In genomic region chr7:139133335-139134139, GRCh38 we compare ENCODE assay signal across 8 cellular contexts. TPM values are rescaled to one million over a fixed set of nuclear protein-coding genes. Genes with fewer than 3 reads are reported as not detected.
DNase-seq lines count a peak whose midpoint lies in the region; ATAC-seq and TF ChIP-seq lines count a peak whose summit lies in the region.

No MANE protein-coding gene starts in this region.

- intact Hi-C loops in left ventricle myocardium superior (cut with micrococcal nuclease) (no loop called here), upper lobe of right lung (cut with DNase I) (no loop called here)

- peak overlapping the region; percentile 60 for H3K4me3 ChIP-seq in upper lobe of right lung

- in situ Hi-C loops in GM13977 (cut with MboI; ENCODE audit: low pct_unique_long_range_greater_than_20kb, low sequenced_read_pairs, unreplicated experiment) = no loop called here

- peak overlapping the region; percentile 93 for H3K27ac Mint-ChIP-seq in progenitor cell of endocrine pancreas

- H3K36me3 ChIP-seq in upper lobe of right lung = no peaks in the 10 kb centered on the region

- H3K4me1 ChIP-seq in upper lobe of right lung = peaks cover 8% of the 10 kb centered on the region

- DNase-seq in GM13977 (ENCODE audit: low spot score) (peak; percentile 77), NCI-H146 (lab: John Stamatoyannopoulos, UW) (peak; percentile 86), T-helper 1 cell (peak; percentile 61 to 89 (median 75)), amniotic stem cell (lab: John Stamatoyannopoulos, UW) (peak; percentile 76), left ventricle myocardium superior (peak; percentile 92), progenitor cell of endocrine pancreas (ENCODE audit: low spot score, unreplicated experiment) (peak; percentile 62), upper lobe of right lung (peak; percentile 94)

- ATAC-seq in HG02798 (IDR thresholded peaks at IDR 0.05; ENCODE audit: poor library complexity, unreplicated experiment) = peak; percentile 98
- peak; percentile 100 for ATAC-seq in left ventricle myocardium superior
- ATAC-seq in upper lobe of right lung = peak; percentile 99

- no peaks in the 10 kb centered on the region for H3K27me3 ChIP-seq in upper lobe of right lung

- no peaks in the 10 kb centered on the region for H3K9me3 ChIP-seq in upper lobe of right lung

- peaks cover 30% of the 10 kb centered on the region for H3K4me1 Mint-ChIP-seq in progenitor cell of endocrine pancreas (ENCODE audit: low read depth)

- H3K4me3 Mint-ChIP-seq in progenitor cell of endocrine pancreas (ENCODE audit: low read depth) = peak overlapping the region; percentile 85

- TF ChIP-seq CTCF in GM13977 (IDR thresholded peaks at IDR 0.05; ENCODE audit: extremely low read depth, insufficient read depth, missing control alignments) = no peak
- no peak for TF ChIP-seq CTCF in progenitor cell of endocrine pancreas (IDR thresholded peaks at IDR 0.05; ENCODE audit: unreplicated experiment)
- no peak for TF ChIP-seq CTCF in upper lobe of right lung (IDR thresholded peaks at IDR 0.05)

- no peaks in the 10 kb centered on the region for H3K27me3 Mint-ChIP-seq in progenitor cell of endocrine pancreas

- peak overlapping the region; percentile 75 for H3K27ac ChIP-seq in upper lobe of right lung

- peaks cover 1% of the 10 kb centered on the region for H3K36me3 Mint-ChIP-seq in progenitor cell of endocrine pancreas (ENCODE audit: insufficient read depth)

- no peaks in the 10 kb centered on the region for H3K9me3 Mint-ChIP-seq in progenitor cell of endocrine pancreas (ENCODE audit: low read depth)

RNA-seq across cellular contexts. Expression of gene ZC3HAV1, which starts 24.0 kb away (rescaled TPM):
- total RNA-seq in left ventricle myocardium superior (7.1 TPM), progenitor cell of endocrine pancreas (41.2 and 44.6 TPM in 2 replicates), upper lobe of right lung (36.0 TPM)

Comparison
In these comparisons a context has a peak if more than half of its experiments do, and no peak if none do; other contexts are left out.
1. Peak in every context shown above with its lines: DNase-seq, ATAC-seq, H3K4me3 ChIP-seq and H3K27ac ChIP-seq.